ENCODE assay signal across 8 cellular contexts in genomic region chr17:18780991-18781718, GRCh38. TPM values are rescaled to one million over a fixed set of nuclear protein-coding genes. Genes with fewer than 3 reads are reported as not detected.
DNase-seq lines count a peak whose midpoint lies in the region; ATAC-seq and TF ChIP-seq lines count a peak whose summit lies in the region.
"Not testable (repeated sequence)": the region's sequence is repeated elsewhere in the genome, so short reads cannot be mapped to it uniquely, and the experiment has no call there.

TVP23B (plus strand) TSS chr17:18781183; CDS start chr17:18781294, 111 bp downstream.

- peak; percentile 99 for DNase-seq in Daoy (ENCODE audit: low read depth)
- DNase-seq in GM23338 (ENCODE audit: low spot score): peak; percentile 98
- DNase-seq in Kasumi-1 (lab: John Stamatoyannopoulos, UW): peak; percentile 52 to 67
- peak; percentile 96 for DNase-seq in RKO (ENCODE audit: low spot score)
- DNase-seq in activated T-helper 1 cell treated with Interleukin-2 at 50 U/mL for 16 hours (ENCODE audit: low read depth): peak; percentile 95
- DNase-seq in fibroblast of gingiva (ENCODE audit: low read depth): peak; percentile 95
- peak; percentile 92 for DNase-seq in naive B cell
- DNase-seq in stimulated activated effector memory CD8-positive, alpha-beta T cell treated with anti-CD3 and anti-CD28 coated beads, Interleukin-12 subunit alpha, Interleukin-12 subunit beta, amount 100 ng/mL, for 72 hours (ENCODE audit: low spot score in 2 of 2): peak; percentile 71 to 95

- not testable (repeated sequence) for H3K9me3 Mint-ChIP-seq in GM23338; naive B cell; stimulated activated effector memory CD8-positive, alpha-beta T cell treated with anti-CD3 and anti-CD28 coated beads, Interleukin-12 subunit alpha, Interleukin-12 subunit beta, amount 100 ng/mL, for 72 hours

- H4K20me1 ChIP-seq in GM23338 (replicated peaks; ENCODE audit: insufficient read depth): not testable (repeated sequence)

- TF ChIP-seq CTCF in GM23338 (conservative IDR thresholded peaks at IDR 0.05; ENCODE audit: low read depth in 2 of 2): not testable (repeated sequence)

- H3K79me2 ChIP-seq in GM23338 (replicated peaks; ENCODE audit: insufficient read depth): peaks cover 20% of the 10 kb centered on the region

- not testable (repeated sequence) for H3K4me1 ChIP-seq in GM23338 (ENCODE audit: insufficient read depth)

- H3K9me2 ChIP-seq in GM23338 (ENCODE audit: insufficient read depth): not testable (repeated sequence)

- peaks cover 12% of the 10 kb centered on the region for H3K36me3 Mint-ChIP-seq in GM23338 (ENCODE audit: low read depth)
- H3K36me3 Mint-ChIP-seq in naive B cell: not testable (repeated sequence)
- peaks cover 21% of the 10 kb centered on the region for H3K36me3 Mint-ChIP-seq in stimulated activated effector memory CD8-positive, alpha-beta T cell treated with anti-CD3 and anti-CD28 coated beads, Interleukin-12 subunit alpha, Interleukin-12 subunit beta, amount 100 ng/mL, for 72 hours

- not testable (repeated sequence) for H3K27me3 Mint-ChIP-seq in GM23338 (ENCODE audit: insufficient read depth, low read depth, poor library complexity); naive B cell

- H3K4me2 ChIP-seq in GM23338: peak within 1 kb of the TSS; percentile 81

- H3K27me3 ChIP-seq in GM23338 (ENCODE audit: insufficient read depth): not testable (repeated sequence)

- H3K4me3 Mint-ChIP-seq in GM23338 (peak within 1 kb of the TSS; percentile 77), naive B cell (peak within 1 kb of the TSS; percentile 90 to 99 (median 96))
- peak within 1 kb of the TSS; percentile 86 for H3K4me3 Mint-ChIP-seq in stimulated activated effector memory CD8-positive, alpha-beta T cell treated with anti-CD3 and anti-CD28 coated beads, Interleukin-12 subunit alpha, Interleukin-12 subunit beta, amount 100 ng/mL, for 72 hours

- H2AFZ ChIP-seq in GM23338: not testable (repeated sequence)

- not testable (repeated sequence) for H3K27ac ChIP-seq in GM23338 (ENCODE audit: low read depth)

- ATAC-seq in GM23338 (peak; percentile 100), naive B cell (ENCODE audit: low read depth in 2 of 2) (peak; percentile 96 to 97)
- ATAC-seq in stimulated activated effector memory CD8-positive, alpha-beta T cell treated with anti-CD3 and anti-CD28 coated beads, Interleukin-12 subunit alpha, Interleukin-12 subunit beta, amount 100 ng/mL, for 72 hours: peak; percentile 100

- not testable (repeated sequence) for H3K36me3 ChIP-seq in GM23338 (ENCODE audit: insufficient read depth)

- not testable (repeated sequence) for H3F3A ChIP-seq in GM23338 (replicated peaks; ENCODE audit: low read depth)

- H3K4me1 Mint-ChIP-seq in GM23338 (peaks cover 17% of the 10 kb centered on the region), naive B cell (peaks cover 20 to 25% (median 21%) of the 10 kb centered on the region in 3 donors)
- peaks cover 25% of the 10 kb centered on the region for H3K4me1 Mint-ChIP-seq in stimulated activated effector memory CD8-positive, alpha-beta T cell treated with anti-CD3 and anti-CD28 coated beads, Interleukin-12 subunit alpha, Interleukin-12 subunit beta, amount 100 ng/mL, for 72 hours

- H3K27ac Mint-ChIP-seq in GM23338 (peak within 1 kb of the TSS; percentile 85), naive B cell (peak within 1 kb of the TSS; percentile 97 to 99 (median 98))
- peak within 1 kb of the TSS; percentile 99 for H3K27ac Mint-ChIP-seq in stimulated activated effector memory CD8-positive, alpha-beta T cell treated with anti-CD3 and anti-CD28 coated beads, Interleukin-12 subunit alpha, Interleukin-12 subunit beta, amount 100 ng/mL, for 72 hours

- peak within 1 kb of the TSS; percentile 64 for H3K4me3 ChIP-seq in GM23338

TF ChIP-seq in GM23338, 12 proteins besides CTCF, POLR2A, EP300 and RAD21:
- peak; percentile 79; the same call in 1 of the 2 replicates for TF ChIP-seq CREB1 (CRISPR knock-in tag; IDR thresholded peaks at IDR 0.05; ENCODE audit: low read depth)
- TF ChIP-seq ETS1 (IDR thresholded peaks at IDR 0.05): peak; percentile 47
- TF ChIP-seq POLR2AphosphoS5 (IDR thresholded peaks at IDR 0.05; ENCODE audit: low read depth): peak; percentile 78

RNA-seq across cellular contexts. Expression of gene TVP23B, which starts in this region (rescaled TPM):
- total RNA-seq in Daoy (2014; rRNA removed; shearing (Covaris generic)): 112 and 125 TPM in 2 replicates
- total RNA-seq in GM23338 (2014; rRNA removed; shearing (Covaris generic)): 27.4 and 40.5 TPM in 2 replicates
- polyA plus RNA-seq in GM23338 (2016; fragmentation: Nextera tagmentation; extraction: Ambion mirVana): 25.0 and 26.3 TPM in 2 replicates
- polyA plus RNA-seq in naive B cell (ENCODE audit: low read depth in 6 of 6): 10 to 100 TPM; 41.0 to 66.7 (median 49.1) TPM
